Comparison of ENCODE assay signal across 8 cellular contexts in the genomic region with DNA sequence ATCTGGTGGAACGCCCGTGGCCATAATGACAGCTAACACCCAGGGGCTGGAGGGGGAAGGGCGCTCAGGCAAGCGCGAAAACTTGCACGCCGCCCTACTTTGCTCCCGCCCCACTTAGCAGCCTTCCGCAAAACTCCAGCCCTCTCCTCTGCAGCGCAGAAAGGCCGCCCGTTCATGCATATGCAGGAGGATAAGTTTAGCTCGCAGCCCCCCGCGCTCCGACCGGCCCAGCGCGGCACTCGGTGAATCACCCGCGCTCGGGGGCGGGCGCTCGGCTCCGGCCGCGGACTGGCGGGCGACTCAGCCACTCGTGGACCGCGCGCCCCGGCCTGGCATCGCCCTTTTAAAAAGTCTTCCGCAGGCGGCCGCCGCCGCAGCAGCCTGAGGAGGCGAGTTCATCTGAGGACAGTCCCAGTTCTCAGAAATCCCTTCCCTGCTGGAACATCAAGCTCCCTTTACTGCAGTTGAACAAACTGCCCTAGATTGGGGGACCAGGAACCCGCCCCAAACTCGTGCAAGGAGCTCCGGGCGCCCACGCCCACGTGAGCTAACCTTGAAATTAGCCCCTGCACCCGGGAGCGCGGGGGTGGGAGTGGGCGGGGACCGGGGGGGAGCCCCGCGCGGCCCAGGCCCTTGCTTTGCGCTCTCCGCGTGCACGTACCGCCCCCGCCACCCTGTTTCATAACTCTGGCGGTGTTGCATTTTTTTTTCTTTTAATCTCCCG. TPM values are rescaled to one million over a fixed set of nuclear protein-coding genes. Genes with fewer than 3 reads are reported as not detected.
DNase-seq lines count a peak whose midpoint lies in the region; ATAC-seq and TF ChIP-seq lines count a peak whose summit lies in the region.

No MANE protein-coding gene starts in this region.

- WGBS in lung, 2 donors = 0% methylated on average over 58 to 65 of the region's 65 CpGs

- H3K27ac ChIP-seq in lung (ENCODE audit: low read depth in 1 of 2, low read length in 1 of 2) = peak overlapping the region; percentile 96 to 99

- no peaks in the 10 kb centered on the region for H3K36me3 Mint-ChIP-seq in activated CD4-positive, alpha-beta memory T cell treated with anti-CD3 and anti-CD28 coated beads, Interleukin-2, amount 10 ng/mL, durations not matched to agents 7 days and 5 days (ENCODE audit: low read depth)

- peaks cover 4% of the 10 kb centered on the region for H3K27me3 Mint-ChIP-seq in activated CD4-positive, alpha-beta memory T cell treated with anti-CD3 and anti-CD28 coated beads, Interleukin-2, amount 10 ng/mL, durations not matched to agents 7 days and 5 days

- no peak overlapping the region for H3K4me3 ChIP-seq in lung

- ATAC-seq in GM19452 (IDR thresholded peaks at IDR 0.05; ENCODE audit: unreplicated experiment) = peak; percentile 56
- ATAC-seq in HG03571 (IDR thresholded peaks at IDR 0.05; ENCODE audit: unreplicated experiment) = peak; percentile 55
- peak; percentile 66 for ATAC-seq in lung (ENCODE audit: insufficient read depth, low FRiP score)

- no peaks in the 10 kb centered on the region for H3K9me3 Mint-ChIP-seq in activated CD4-positive, alpha-beta memory T cell treated with anti-CD3 and anti-CD28 coated beads, Interleukin-2, amount 10 ng/mL, durations not matched to agents 7 days and 5 days

- no peaks in the 10 kb centered on the region for H3K27me3 ChIP-seq in lung (ENCODE audit: control insufficient read depth, insufficient read depth)

- no peaks in the 10 kb centered on the region for H3K36me3 ChIP-seq in lung (ENCODE audit: control insufficient read depth in 2 of 2, insufficient read depth in 2 of 2, low read length in 2 of 2)

- TF ChIP-seq CTCF in lung (IDR thresholded peaks at IDR 0.05; ENCODE audit: control extremely low read depth, extremely low read depth) = no peak

- CTCF ChIA-PET in activated CD4-positive, alpha-beta memory T cell treated with anti-CD3 and anti-CD28 coated beads, Interleukin-2, amount 10 ng/mL, durations not matched to agents 7 days and 5 days (lab: Charles Lee) = interaction anchor here (1.0 to 5.0 kb wide), 6 partner anchors 8 to 184 kb away, joined by 3 to 31 read pairs (median 6); no protein-coding TSS in a partner anchor

- peak; percentile 97 for DNase-seq in CD1c-positive myeloid dendritic cell (ENCODE audit: extremely low spot score)
- peak; percentile 95 for DNase-seq in NCI-H82 treated with DMSO at 0.1 percent for 48 hours (lab: John Stamatoyannopoulos, UW; ENCODE audit: unreplicated experiment)
- DNase-seq in activated CD4-positive, alpha-beta memory T cell treated with anti-CD3 and anti-CD28 coated beads, Interleukin-2, amount 10 ng/mL, durations not matched to agents 7 days and 5 days = peak; percentile 89
- peak; percentile 91 for DNase-seq in ecto neural progenitor cell (ENCODE audit: low spot score)
- peak; percentile 95 for DNase-seq in lung (ENCODE audit: low spot score)
- DNase-seq in stimulated activated CD4-positive, alpha-beta T cell treated with anti-CD3 and anti-CD28 coated beads, TNF-alpha, amount 100 ng/mL, for 24 hours (ENCODE audit: low read depth in 3 of 3) = peak; percentile 63 to 80 (median 65)

- peak overlapping the region; percentile 89 for H3K4me3 Mint-ChIP-seq in activated CD4-positive, alpha-beta memory T cell treated with anti-CD3 and anti-CD28 coated beads, Interleukin-2, amount 10 ng/mL, durations not matched to agents 7 days and 5 days

- peaks cover 56% of the 10 kb centered on the region for H3K4me1 Mint-ChIP-seq in activated CD4-positive, alpha-beta memory T cell treated with anti-CD3 and anti-CD28 coated beads, Interleukin-2, amount 10 ng/mL, durations not matched to agents 7 days and 5 days

- peak overlapping the region; percentile 96 for H3K27ac Mint-ChIP-seq in activated CD4-positive, alpha-beta memory T cell treated with anti-CD3 and anti-CD28 coated beads, Interleukin-2, amount 10 ng/mL, durations not matched to agents 7 days and 5 days

- peaks cover 8 to 21% of the 10 kb centered on the region in 2 donors for H3K4me1 ChIP-seq in lung (ENCODE audit: control insufficient read depth in 2 of 2, insufficient read depth in 2 of 2, low read length in 2 of 2)

- POLR2A ChIA-PET in activated CD4-positive, alpha-beta memory T cell treated with anti-CD3 and anti-CD28 coated beads, Interleukin-2, amount 10 ng/mL, durations not matched to agents 7 days and 5 days (lab: Charles Lee) = interaction anchor here (0.7 to 5.1 kb wide), 25 partner anchors 7 to 1492 kb away, joined by 3 to 95 read pairs (median 4); a partner anchor contains a TSS

- H3K9me3 ChIP-seq in lung (ENCODE audit: control insufficient read depth in 2 of 2, insufficient read depth in 1 of 2, low read length in 1 of 2) = no peaks in the 10 kb centered on the region

RNA-seq across cellular contexts. Expression of a gene that starts 4.5 kb away (rescaled TPM):
- 10 to 100 TPM; 19.2 to 19.6 TPM for total RNA-seq in activated CD4-positive, alpha-beta memory T cell treated with anti-CD3 and anti-CD28 coated beads, Interleukin-2, amount 10 ng/mL, durations not matched to agents 7 days and 5 days
- total RNA-seq in lung = 10 to 100 TPM; 34.8 to 61.5 TPM
- polyA plus RNA-seq in lung = 10 to 100 TPM; 16.0 to 49.8 TPM
